20 cellular contexts compared by ENCODE assay signal in genomic region chr6:47446974-47447373, GRCh38. TPM values are rescaled to one million over a fixed set of nuclear protein-coding genes. Genes with fewer than 3 reads are reported as not detected.
DNase-seq lines count a peak whose midpoint lies in the region; ATAC-seq lines count a peak whose summit lies in the region.
"Had no signal": no experiment of that assay in that cellular context is flagged by ENCODE, and none has a peak within 500 bp of the region (broad histone marks: within the 10 kb centered on the region; RNA-seq: fewer than 3 reads in every experiment).

No MANE protein-coding gene starts in this region.

- POLR2A ChIA-PET in T-cell (lab: Charles Lee), result no interaction called here

- no peaks in the 10 kb centered on the region for H3K27me3 Mint-ChIP-seq in activated naive CD4-positive, alpha-beta T cell treated with anti-CD3 and anti-CD28 coated beads for 36 hours (ENCODE audit: low read depth)
- H3K27me3 Mint-ChIP-seq in activated naive CD4-positive, alpha-beta T cell treated with anti-CD3 and anti-CD28 coated beads, Interleukin-2, amount 10 ng/mL, durations not matched to agents 7 days and 5 days, result no peaks in the 10 kb centered on the region
- no peaks in the 10 kb centered on the region for H3K27me3 Mint-ChIP-seq in T-cell
- no peaks in the 10 kb centered on the region for H3K27me3 Mint-ChIP-seq in effector memory CD8-positive, alpha-beta T cell
- H3K27me3 Mint-ChIP-seq: natural killer cell treated with Interleukin-12 subunit alpha and Interleukin-12 subunit beta and Interleukin-15 and Interleukin-18, amount 100 ng/mL, for 72 hours had no signal

- no peak overlapping the region for H3K4me3 Mint-ChIP-seq in activated naive CD4-positive, alpha-beta T cell treated with anti-CD3 and anti-CD28 coated beads for 36 hours
- no peak overlapping the region for H3K4me3 Mint-ChIP-seq in activated naive CD4-positive, alpha-beta T cell treated with anti-CD3 and anti-CD28 coated beads, Interleukin-2, amount 10 ng/mL, durations not matched to agents 7 days and 5 days
- H3K4me3 Mint-ChIP-seq in T-cell, result no peak overlapping the region
- H3K4me3 Mint-ChIP-seq in effector memory CD8-positive, alpha-beta T cell, result no peak overlapping the region
- H3K4me3 Mint-ChIP-seq in stimulated activated effector memory CD8-positive, alpha-beta T cell treated with anti-CD3 and anti-CD28 coated beads, Interleukin-12 subunit alpha, Interleukin-12 subunit beta, amount 100 ng/mL, for 72 hours, result no peak overlapping the region
- H3K4me3 Mint-ChIP-seq: mesothelial cell of epicardium; natural killer cell treated with Interleukin-12 subunit alpha and Interleukin-12 subunit beta and Interleukin-15 and Interleukin-18, amount 100 ng/mL, for 72 hours had no signal

- H3K4me1 Mint-ChIP-seq in activated naive CD4-positive, alpha-beta T cell treated with anti-CD3 and anti-CD28 coated beads for 36 hours (ENCODE audit: low read depth), result peaks cover 8% of the 10 kb centered on the region
- H3K4me1 Mint-ChIP-seq in activated naive CD4-positive, alpha-beta T cell treated with anti-CD3 and anti-CD28 coated beads, Interleukin-2, amount 10 ng/mL, durations not matched to agents 7 days and 5 days, result peaks cover 8% of the 10 kb centered on the region
- H3K4me1 Mint-ChIP-seq in T-cell, result peaks cover 8 to 12% (median 10%) of the 10 kb centered on the region in 3 donors
- H3K4me1 Mint-ChIP-seq in effector memory CD8-positive, alpha-beta T cell (ENCODE audit: low read depth in 2 of 2), result peaks cover 2 to 5% of the 10 kb centered on the region in 2 donors
- peaks cover 6% of the 10 kb centered on the region for H3K4me1 Mint-ChIP-seq in stimulated activated effector memory CD8-positive, alpha-beta T cell treated with anti-CD3 and anti-CD28 coated beads, Interleukin-12 subunit alpha, Interleukin-12 subunit beta, amount 100 ng/mL, for 72 hours
- H3K4me1 Mint-ChIP-seq: mesothelial cell of epicardium had no signal

- peak in 3 of 4 experiments; percentile 36 to 57 (median 42) for ATAC-seq in T-cell (replicated peaks in 1 of 4)
- peak; percentile 45 for ATAC-seq in effector memory CD8-positive, alpha-beta T cell (replicated peaks)
- ATAC-seq in stimulated activated effector memory CD8-positive, alpha-beta T cell treated with anti-CD3 and anti-CD28 coated beads, Interleukin-12 subunit alpha, Interleukin-12 subunit beta, amount 100 ng/mL, for 72 hours, result peak; percentile 83
- ATAC-seq: heart left ventricle; left ventricle myocardium superior; natural killer cell treated with Interleukin-12 subunit alpha and Interleukin-12 subunit beta and Interleukin-15 and Interleukin-18, amount 100 ng/mL, for 72 hours; pancreas; Right ventricle myocardium inferior; sciatic nerve had no signal

- CTCF ChIA-PET in activated naive CD4-positive, alpha-beta T cell treated with anti-CD3 and anti-CD28 coated beads for 36 hours (lab: Charles Lee), result no interaction called here
- CTCF ChIA-PET in activated naive CD4-positive, alpha-beta T cell treated with anti-CD3 and anti-CD28 coated beads, Interleukin-2, amount 10 ng/mL, durations not matched to agents 7 days and 5 days (lab: Charles Lee), result no interaction called here
- CTCF ChIA-PET in T-cell (lab: Charles Lee), result no interaction called here

- no peak overlapping the region for H3K27ac Mint-ChIP-seq in activated naive CD4-positive, alpha-beta T cell treated with anti-CD3 and anti-CD28 coated beads for 36 hours
- no peak overlapping the region for H3K27ac Mint-ChIP-seq in activated naive CD4-positive, alpha-beta T cell treated with anti-CD3 and anti-CD28 coated beads, Interleukin-2, amount 10 ng/mL, durations not matched to agents 7 days and 5 days
- no peak overlapping the region for H3K27ac Mint-ChIP-seq in T-cell
- no peak overlapping the region for H3K27ac Mint-ChIP-seq in effector memory CD8-positive, alpha-beta T cell
- H3K27ac Mint-ChIP-seq in stimulated activated effector memory CD8-positive, alpha-beta T cell treated with anti-CD3 and anti-CD28 coated beads, Interleukin-12 subunit alpha, Interleukin-12 subunit beta, amount 100 ng/mL, for 72 hours, result no peak overlapping the region
- H3K27ac Mint-ChIP-seq: mesothelial cell of epicardium; natural killer cell treated with Interleukin-12 subunit alpha and Interleukin-12 subunit beta and Interleukin-15 and Interleukin-18, amount 100 ng/mL, for 72 hours had no signal

- DNase-seq in activated naive CD4-positive, alpha-beta T cell treated with anti-CD3 and anti-CD28 coated beads for 36 hours, result peak; percentile 38
- no peak for DNase-seq in activated naive CD4-positive, alpha-beta T cell treated with anti-CD3 and anti-CD28 coated beads, Interleukin-2, amount 10 ng/mL, durations not matched to agents 7 days and 5 days
- DNase-seq in T-cell, result no peak
- DNase-seq in effector memory CD8-positive, alpha-beta T cell, result no peak
- DNase-seq in stimulated activated effector memory CD8-positive, alpha-beta T cell treated with anti-CD3 and anti-CD28 coated beads, Interleukin-12 subunit alpha, Interleukin-12 subunit beta, amount 100 ng/mL, for 72 hours (ENCODE audit: low spot score in 2 of 2), result no peak
- no peak for DNase-seq in NCI-H524 (lab: John Stamatoyannopoulos, UW)
- no peak for DNase-seq in NCI-H187 treated with DMSO at 0.1 percent for 48 hours (lab: John Stamatoyannopoulos, UW)
- DNase-seq in NCI-H345 treated with DMSO at 0.1 percent for 48 hours (lab: John Stamatoyannopoulos, UW; ENCODE audit: unreplicated experiment), result no peak
- DNase-seq: adrenal gland, Calu3, GM23248, heart left ventricle, left ventricle myocardium superior, NCI-H1436 treated with DMSO at 0.1 percent for 48 hours, NCI-H526 treated with DMSO at 0.1 percent for 48 hours, pancreas had no signal

- intact Hi-C loops in activated naive CD4-positive, alpha-beta T cell treated with anti-CD3 and anti-CD28 coated beads for 36 hours (cut with micrococcal nuclease), result no loop called here

- H3K9me3 Mint-ChIP-seq in activated naive CD4-positive, alpha-beta T cell treated with anti-CD3 and anti-CD28 coated beads for 36 hours, result peaks cover 4% of the 10 kb centered on the region
- H3K9me3 Mint-ChIP-seq in activated naive CD4-positive, alpha-beta T cell treated with anti-CD3 and anti-CD28 coated beads, Interleukin-2, amount 10 ng/mL, durations not matched to agents 7 days and 5 days, result no peaks in the 10 kb centered on the region
- no peaks in the 10 kb centered on the region for H3K9me3 Mint-ChIP-seq in T-cell
- H3K9me3 Mint-ChIP-seq in effector memory CD8-positive, alpha-beta T cell, result no peaks in the 10 kb centered on the region
- H3K9me3 Mint-ChIP-seq in stimulated activated effector memory CD8-positive, alpha-beta T cell treated with anti-CD3 and anti-CD28 coated beads, Interleukin-12 subunit alpha, Interleukin-12 subunit beta, amount 100 ng/mL, for 72 hours, result no peaks in the 10 kb centered on the region
- H3K9me3 Mint-ChIP-seq: mesothelial cell of epicardium; natural killer cell treated with Interleukin-12 subunit alpha and Interleukin-12 subunit beta and Interleukin-15 and Interleukin-18, amount 100 ng/mL, for 72 hours had no signal

- H3K36me3 Mint-ChIP-seq in activated naive CD4-positive, alpha-beta T cell treated with anti-CD3 and anti-CD28 coated beads for 36 hours (ENCODE audit: low read depth), result no peaks in the 10 kb centered on the region
- H3K36me3 Mint-ChIP-seq in activated naive CD4-positive, alpha-beta T cell treated with anti-CD3 and anti-CD28 coated beads, Interleukin-2, amount 10 ng/mL, durations not matched to agents 7 days and 5 days, result no peaks in the 10 kb centered on the region
- H3K36me3 Mint-ChIP-seq in T-cell, result no peaks in the 10 kb centered on the region
- H3K36me3 Mint-ChIP-seq in effector memory CD8-positive, alpha-beta T cell (ENCODE audit: insufficient read depth), result no peaks in the 10 kb centered on the region
- no peaks in the 10 kb centered on the region for H3K36me3 Mint-ChIP-seq in stimulated activated effector memory CD8-positive, alpha-beta T cell treated with anti-CD3 and anti-CD28 coated beads, Interleukin-12 subunit alpha, Interleukin-12 subunit beta, amount 100 ng/mL, for 72 hours
- H3K36me3 Mint-ChIP-seq: mesothelial cell of epicardium; natural killer cell treated with Interleukin-12 subunit alpha and Interleukin-12 subunit beta and Interleukin-15 and Interleukin-18, amount 100 ng/mL, for 72 hours had no signal

RNA-seq across cellular contexts. Expression of gene CD2AP, which starts 30.6 kb away (rescaled TPM):
- 10 to 100 TPM; 16.1 to 18.1 TPM for total RNA-seq in activated naive CD4-positive, alpha-beta T cell treated with anti-CD3 and anti-CD28 coated beads for 36 hours
- 10 to 100 TPM; 22.3 to 39.7 (median 23.6) TPM for total RNA-seq in T-cell
